In genomic region chr10:95474228-95475002, GRCh38 we compare ENCODE assay signal across 8 cellular contexts.
A peak's percentile ranks its signal among the peaks of the same experiment; 100 is the strongest.
DNase-seq lines count a peak whose midpoint lies in the region; ATAC-seq, FAIRE-seq and TF ChIP-seq lines count a peak whose summit lies in the region.

No MANE protein-coding gene starts in this region.

- no peaks in the 10 kb centered on the region for H3K4me1 Mint-ChIP-seq in effector memory CD8-positive, alpha-beta T cell (ENCODE audit: low read depth in 2 of 2)

- peak overlapping the region; percentile 18 for H3K27ac ChIP-seq in HEK293 (ENCODE audit: extremely low read depth, low read depth, low read length)
- H3K27ac ChIP-seq in ascending aorta = peak overlapping the region; percentile 95 to 96
- peak overlapping the region; percentile 92 for H3K27ac ChIP-seq in left ventricle myocardium inferior (replicated peaks)
- peak overlapping the region in 11 of 21 experiments; percentile 39 to 86 (median 51) for H3K27ac ChIP-seq in skin epidermis
- peak overlapping the region in 1 of 2 donors; percentile 51 for H3K27ac ChIP-seq in kidney (ENCODE audit: low read depth in 2 of 2, low read length in 2 of 2)

- CTCF ChIA-PET in HEK293 (lab: Yijun Ruan, JAX) = interaction anchor here (0.8 to 1.2 kb wide), 2 partner anchors 34 to 126 kb away, joined by 3 read pairs; no protein-coding TSS in a partner anchor

- H3K9me3 ChIP-seq in HEK293 (ENCODE audit: control insufficient read depth, insufficient read depth, low read depth, low read length) (no peaks in the 10 kb centered on the region), ascending aorta (no peaks in the 10 kb centered on the region), left ventricle myocardium inferior (replicated peaks) (no peaks in the 10 kb centered on the region), kidney (ENCODE audit: control insufficient read depth in 1 of 2, low read length in 2 of 2) (no peaks in the 10 kb centered on the region)

- intact Hi-C loops in ascending aorta (cut with DNase I) (loop anchor here (2.0 kb wide), 1 partner anchor 28 kb away; no protein-coding TSS in a partner anchor), left ventricle myocardium inferior (cut with micrococcal nuclease) (loop anchor here (10.0 kb wide), 1 partner anchor 80 kb away; no protein-coding TSS in a partner anchor), kidney (cut with DNase I) (no loop called here)

- H3K36me3 ChIP-seq in HEK293 (ENCODE audit: control insufficient read depth in 2 of 2, insufficient read depth in 1 of 2, low read length in 2 of 2) (no peaks in the 10 kb centered on the region), ascending aorta (peaks cover 11 to 20% of the 10 kb centered on the region in 2 donors), left ventricle myocardium inferior (no peaks in the 10 kb centered on the region), kidney (ENCODE audit: control insufficient read depth in 1 of 2, insufficient read depth in 2 of 2, low read length in 2 of 2) (no peaks in the 10 kb centered on the region)

- POLR2A ChIA-PET in HEK293 (lab: Yijun Ruan, JAX) = interaction anchor here (1.0 kb wide), 1 partner anchor 8 kb away, joined by 4 read pairs; no protein-coding TSS in a partner anchor

- no peak for TF ChIP-seq CTCF in HEK293 (tag by site-specific recombination; IDR thresholded peaks at IDR 0.05)
- peak in 1 of 3 experiments; percentile 15 for TF ChIP-seq CTCF in ascending aorta (IDR thresholded peaks at IDR 0.05)
- TF ChIP-seq CTCF in left ventricle myocardium inferior (IDR thresholded peaks at IDR 0.05; ENCODE audit: borderline replicate concordance) = peak; percentile 44
- TF ChIP-seq CTCF in kidney (IDR thresholded peaks at IDR 0.05; ENCODE audit: borderline replicate concordance, extremely low read depth, insufficient read depth) = no peak

- peaks cover 12 to 22% of the 10 kb centered on the region in 2 donors for H3K27me3 Mint-ChIP-seq in effector memory CD8-positive, alpha-beta T cell

- H3K9ac ChIP-seq in kidney (ENCODE audit: low read length in 2 of 2) = no peak overlapping the region

- no peak overlapping the region for H3K4me3 Mint-ChIP-seq in effector memory CD8-positive, alpha-beta T cell

- no peak for ATAC-seq in effector memory CD8-positive, alpha-beta T cell (replicated peaks)
- ATAC-seq in HG03432 (IDR thresholded peaks at IDR 0.05; ENCODE audit: unreplicated experiment) = no peak

- no peaks in the 10 kb centered on the region for H3K27me3 ChIP-seq in ascending aorta
- H3K27me3 ChIP-seq in left ventricle myocardium inferior (ENCODE audit: low read depth) = no peaks in the 10 kb centered on the region

- peak in 1 of 2 donors; percentile 77 for DNase-seq in ascending aorta (ENCODE audit: low spot score in 2 of 2)
- no peak for DNase-seq in left ventricle myocardium inferior
- DNase-seq in effector memory CD8-positive, alpha-beta T cell = no peak
- no peak for DNase-seq in kidney
- no peak for DNase-seq in activated effector memory CD4-positive, alpha-beta T cell treated with Interleukin-2 at 50 U/mL for 16 hours

- no peaks in the 10 kb centered on the region for H3K36me3 Mint-ChIP-seq in effector memory CD8-positive, alpha-beta T cell (ENCODE audit: insufficient read depth)

- no peak overlapping the region for H3K4me3 ChIP-seq in HEK293 (ENCODE audit: low read depth, low read length)
- no peak overlapping the region for H3K4me3 ChIP-seq in ascending aorta
- H3K4me3 ChIP-seq in left ventricle myocardium inferior = no peak overlapping the region
- no peak overlapping the region for H3K4me3 ChIP-seq in skin epidermis
- no peak overlapping the region for H3K4me3 ChIP-seq in kidney (ENCODE audit: low read length in 2 of 2)

- H3K9me3 Mint-ChIP-seq in effector memory CD8-positive, alpha-beta T cell = no peaks in the 10 kb centered on the region

- FAIRE-seq in kidney (lab: Jason Lieb, UNC) = no peak

- no peak overlapping the region for H3K27ac Mint-ChIP-seq in effector memory CD8-positive, alpha-beta T cell

- H3K4me1 ChIP-seq in HEK293 (ENCODE audit: control insufficient read depth, insufficient read depth, low read length) (peaks cover 26% of the 10 kb centered on the region), ascending aorta (peaks cover 23 to 88% of the 10 kb centered on the region in 2 donors), left ventricle myocardium inferior (peaks cover 98% of the 10 kb centered on the region), kidney (ENCODE audit: control insufficient read depth in 1 of 2, insufficient read depth in 1 of 2, low read depth in 1 of 2, low read length in 2 of 2) (peaks cover 3 to 12% of the 10 kb centered on the region in 2 donors)

TF ChIP-seq in HEK293, 187 proteins besides CTCF, POLR2A, EP300 and RAD21 (continues in another document):
- TF ChIP-seq, protein P1, sequence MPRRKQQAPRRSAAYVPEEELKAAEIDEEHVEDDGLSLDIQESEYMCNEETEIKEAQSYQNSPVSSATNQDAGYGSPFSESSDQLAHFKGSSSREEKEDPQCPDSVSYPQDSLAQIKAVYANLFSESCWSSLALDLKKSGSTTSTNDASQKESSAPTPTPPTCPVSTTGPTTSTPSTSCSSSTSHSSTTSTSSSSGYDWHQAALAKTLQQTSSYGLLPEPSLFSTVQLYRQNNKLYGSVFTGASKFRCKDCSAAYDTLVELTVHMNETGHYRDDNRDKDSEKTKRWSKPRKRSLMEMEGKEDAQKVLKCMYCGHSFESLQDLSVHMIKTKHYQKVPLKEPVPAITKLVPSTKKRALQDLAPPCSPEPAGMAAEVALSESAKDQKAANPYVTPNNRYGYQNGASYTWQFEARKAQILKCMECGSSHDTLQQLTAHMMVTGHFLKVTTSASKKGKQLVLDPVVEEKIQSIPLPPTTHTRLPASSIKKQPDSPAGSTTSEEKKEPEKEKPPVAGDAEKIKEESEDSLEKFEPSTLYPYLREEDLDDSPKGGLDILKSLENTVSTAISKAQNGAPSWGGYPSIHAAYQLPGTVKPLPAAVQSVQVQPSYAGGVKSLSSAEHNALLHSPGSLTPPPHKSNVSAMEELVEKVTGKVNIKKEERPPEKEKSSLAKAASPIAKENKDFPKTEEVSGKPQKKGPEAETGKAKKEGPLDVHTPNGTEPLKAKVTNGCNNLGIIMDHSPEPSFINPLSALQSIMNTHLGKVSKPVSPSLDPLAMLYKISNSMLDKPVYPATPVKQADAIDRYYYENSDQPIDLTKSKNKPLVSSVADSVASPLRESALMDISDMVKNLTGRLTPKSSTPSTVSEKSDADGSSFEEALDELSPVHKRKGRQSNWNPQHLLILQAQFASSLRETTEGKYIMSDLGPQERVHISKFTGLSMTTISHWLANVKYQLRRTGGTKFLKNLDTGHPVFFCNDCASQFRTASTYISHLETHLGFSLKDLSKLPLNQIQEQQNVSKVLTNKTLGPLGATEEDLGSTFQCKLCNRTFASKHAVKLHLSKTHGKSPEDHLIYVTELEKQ (tag by site-specific recombination; IDR thresholded peaks at IDR 0.05; ENCODE audit: borderline replicate concordance) = 0 out of 2 replicates have a peak, but pooled peaks have one; percentile 53
- TF ChIP-seq OSR2 (tag by site-specific recombination; IDR thresholded peaks at IDR 0.05) (peak; percentile 80), ZNF473 (tag by site-specific recombination; IDR thresholded peaks at IDR 0.05) (no peak), PRDM6 (tag by site-specific recombination; IDR thresholded peaks at IDR 0.05) (peak; percentile 81), YY1 (tag by site-specific recombination; IDR thresholded peaks at IDR 0.05) (peak; percentile 14; the same call in 1 of the 2 replicates), TRIM28 (IDR thresholded peaks at IDR 0.05; ENCODE audit: borderline replicate concordance, low read length) (peak; percentile 69; the same call in 1 of the 2 replicates), ZNF132 (tag by site-specific recombination; IDR thresholded peaks at IDR 0.05; ENCODE audit: borderline replicate concordance) (no peak), ZEB2 (tag by site-specific recombination; IDR thresholded peaks at IDR 0.05) (peak; percentile 53), SP7 (tag by site-specific recombination; IDR thresholded peaks at IDR 0.05) (peak; percentile 25; the same call in 1 of the 2 replicates)
- TF ChIP-seq, protein P2, sequence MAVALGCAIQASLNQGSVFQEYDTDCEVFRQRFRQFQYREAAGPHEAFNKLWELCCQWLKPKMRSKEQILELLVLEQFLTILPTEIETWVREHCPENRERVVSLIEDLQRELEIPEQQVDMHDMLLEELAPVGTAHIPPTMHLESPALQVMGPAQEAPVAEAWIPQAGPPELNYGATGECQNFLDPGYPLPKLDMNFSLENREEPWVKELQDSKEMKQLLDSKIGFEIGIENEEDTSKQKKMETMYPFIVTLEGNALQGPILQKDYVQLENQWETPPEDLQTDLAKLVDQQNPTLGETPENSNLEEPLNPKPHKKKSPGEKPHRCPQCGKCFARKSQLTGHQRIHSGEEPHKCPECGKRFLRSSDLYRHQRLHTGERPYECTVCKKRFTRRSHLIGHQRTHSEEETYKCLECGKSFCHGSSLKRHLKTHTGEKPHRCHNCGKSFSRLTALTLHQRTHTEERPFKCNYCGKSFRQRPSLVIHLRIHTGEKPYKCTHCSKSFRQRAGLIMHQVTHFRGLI (tag by site-specific recombination; IDR thresholded peaks at IDR 0.05) = peak; percentile 24; the same call in 1 of the 2 replicates
